9 cellular contexts compared by ENCODE assay signal in the genomic region with DNA sequence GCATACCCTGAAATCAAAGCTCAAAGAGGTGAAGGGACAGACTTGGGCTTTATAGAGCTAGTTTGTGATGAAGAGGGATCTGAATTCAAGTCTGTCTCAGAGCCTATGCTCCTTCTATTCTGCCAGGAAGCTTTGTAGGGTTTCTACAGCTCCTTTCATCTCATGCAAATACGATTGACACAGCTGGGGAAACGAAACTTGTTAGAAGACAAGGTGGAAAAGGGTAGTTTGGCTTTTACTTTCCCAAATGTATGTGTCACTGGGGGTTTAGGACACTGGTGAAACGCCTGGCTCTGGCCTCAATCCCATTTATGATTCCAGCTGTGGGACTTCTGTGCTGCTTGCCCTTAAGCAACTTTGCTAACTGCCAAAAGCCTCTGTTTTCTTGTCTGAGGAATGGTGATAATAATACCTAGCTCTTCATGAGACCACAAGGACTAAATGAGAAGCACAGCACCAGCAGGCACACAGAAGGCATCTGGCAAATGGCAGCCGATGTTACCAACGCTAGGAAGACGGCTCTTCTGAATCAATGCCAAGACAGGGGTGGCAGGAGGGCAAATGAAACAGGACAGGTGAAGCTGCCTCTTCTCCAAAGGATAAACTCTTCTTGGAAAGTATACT.
A peak's percentile ranks its signal among the peaks of the same experiment; 100 is the strongest.
DNase-seq lines count a peak whose midpoint lies in the region; ATAC-seq and TF ChIP-seq lines count a peak whose summit lies in the region.
"Had no signal": no experiment of that assay in that cellular context is flagged by ENCODE, and none has a peak within 500 bp of the region (broad histone marks: within the 10 kb centered on the region; RNA-seq: fewer than 3 reads in every experiment).

No MANE protein-coding gene starts in this region.

- peaks cover 62% of the 10 kb centered on the region for H3K27me3 ChIP-seq in OCI-LY3 (ENCODE audit: low read depth, low read length)
- no peaks in the 10 kb centered on the region for H3K27me3 ChIP-seq in mesendoderm (ENCODE audit: insufficient read depth, low read length, poor library complexity)

- peaks cover 18% of the 10 kb centered on the region; the same call in 1 of the 2 replicates for H4K20me1 ChIP-seq in OCI-LY3 (ENCODE audit: insufficient read depth, low read length)

- H2AFZ ChIP-seq in OCI-LY3 (ENCODE audit: low read depth, low read length), result no peak overlapping the region

- H3K36me3 Mint-ChIP-seq in T-helper 2 cell treated with Interferon-gamma antibody and Interleukin-4, amounts not matched to agents 5 μg/mL and 100 μg/mL, for 36 hours (ENCODE audit: low read depth), result no peaks in the 10 kb centered on the region
- H3K36me3 Mint-ChIP-seq: natural killer cell had no signal

- H3K4me1 ChIP-seq in OCI-LY3 (ENCODE audit: low read length) (peaks cover 39% of the 10 kb centered on the region), mesendoderm (ENCODE audit: control insufficient read depth, low read depth, low read length) (peaks cover 9% of the 10 kb centered on the region)

- no peak for TF ChIP-seq CTCF in OCI-LY3 (IDR thresholded peaks at IDR 0.05; ENCODE audit: low read depth, low read length)

- no peak for DNase-seq in T-helper 2 cell treated with Interferon-gamma antibody and Interleukin-4, amounts not matched to agents 5 μg/mL and 100 μg/mL, for 36 hours (ENCODE audit: low spot score)
- DNase-seq in T-helper 2 cell (no peak), superior temporal gyrus (ENCODE audit: extremely low spot score) (peak; percentile 65), mesendoderm (no peak), A172 (ENCODE audit: low spot score) (no peak), COLO668 (lab: John Stamatoyannopoulos, UW; ENCODE audit: unreplicated experiment) (no peak)
- DNase-seq: natural killer cell had no signal

- H2AK5ac ChIP-seq in mesendoderm (ENCODE audit: low read length), result no peak overlapping the region

- H3K4me3 ChIP-seq in OCI-LY3 (ENCODE audit: low read length), result peak overlapping the region; percentile 38; the same call in 1 of the 2 replicates
- H3K4me3 ChIP-seq in mesendoderm (ENCODE audit: low read length), result no peak overlapping the region

- no peaks in the 10 kb centered on the region for H3K79me2 ChIP-seq in OCI-LY3 (ENCODE audit: low read length)
- H3K79me2 ChIP-seq in mesendoderm (ENCODE audit: control insufficient read depth, insufficient read depth, low read length), result no peaks in the 10 kb centered on the region

- no peak overlapping the region for H3K18ac ChIP-seq in mesendoderm (ENCODE audit: low read length)

- H3K4ac ChIP-seq in mesendoderm (ENCODE audit: low read depth, low read length), result no peak overlapping the region

- no peak overlapping the region for H3K56ac ChIP-seq in mesendoderm (ENCODE audit: low read length)

- no peaks in the 10 kb centered on the region for H3K9me3 ChIP-seq in OCI-LY3 (ENCODE audit: insufficient read depth, low read length)

- no peak overlapping the region for H2BK15ac ChIP-seq in mesendoderm (replicated peaks; ENCODE audit: low read depth)

- no peak overlapping the region for H3K27ac Mint-ChIP-seq in T-helper 2 cell treated with Interferon-gamma antibody and Interleukin-4, amounts not matched to agents 5 μg/mL and 100 μg/mL, for 36 hours
- H3K27ac Mint-ChIP-seq: natural killer cell had no signal

- H3K4me1 Mint-ChIP-seq in T-helper 2 cell treated with Interferon-gamma antibody and Interleukin-4, amounts not matched to agents 5 μg/mL and 100 μg/mL, for 36 hours (ENCODE audit: low read depth), result peaks cover 34% of the 10 kb centered on the region

- no peaks in the 10 kb centered on the region for H3K36me3 ChIP-seq in OCI-LY3 (replicated peaks; ENCODE audit: low read depth, low read length)
- H3K36me3 ChIP-seq in mesendoderm (ENCODE audit: control insufficient read depth, insufficient read depth, low read length), result no peaks in the 10 kb centered on the region

- H3K9me3 Mint-ChIP-seq in T-helper 2 cell treated with Interferon-gamma antibody and Interleukin-4, amounts not matched to agents 5 μg/mL and 100 μg/mL, for 36 hours, result no peaks in the 10 kb centered on the region

- no peak overlapping the region for H3K27ac ChIP-seq in OCI-LY3 (ENCODE audit: low read length)
- no peak overlapping the region for H3K27ac ChIP-seq in mesendoderm (ENCODE audit: low read depth, low read length)

- H4K8ac ChIP-seq in mesendoderm (ENCODE audit: low read depth, low read length), result no peak overlapping the region

- H3K23ac ChIP-seq in mesendoderm (ENCODE audit: low read length), result no peak overlapping the region

- no peak overlapping the region for H2BK120ac ChIP-seq in mesendoderm (ENCODE audit: low read depth, low read length)

- H3K9ac ChIP-seq in OCI-LY3 (ENCODE audit: low read length) (no peak overlapping the region), mesendoderm (ENCODE audit: low read length) (no peak overlapping the region)

- ATAC-seq in HG02798 (IDR thresholded peaks at IDR 0.05; ENCODE audit: poor library complexity, unreplicated experiment), result peak; percentile 80
- ATAC-seq: natural killer cell had no signal

- H4K5ac ChIP-seq in mesendoderm (ENCODE audit: low read length), result no peak overlapping the region

- no peaks in the 10 kb centered on the region for H3K79me1 ChIP-seq in mesendoderm (ENCODE audit: low read length)

- H2BK5ac ChIP-seq in mesendoderm (ENCODE audit: low read length), result no peak overlapping the region

- no CpG with 5 or more reads among the region's 6 CpGs for WGBS in mesendoderm (ENCODE audit: extremely low coverage, insufficient coverage, low lambda C conversion rate)

- H3K4me2 ChIP-seq in OCI-LY3 (ENCODE audit: low read length) (peak overlapping the region; percentile 77), mesendoderm (ENCODE audit: low read length) (no peak overlapping the region)

- peak overlapping the region; percentile 54 for H3K4me3 Mint-ChIP-seq in T-helper 2 cell treated with Interferon-gamma antibody and Interleukin-4, amounts not matched to agents 5 μg/mL and 100 μg/mL, for 36 hours
- H3K4me3 Mint-ChIP-seq: natural killer cell had no signal

- H3K27me3 Mint-ChIP-seq in T-helper 2 cell treated with Interferon-gamma antibody and Interleukin-4, amounts not matched to agents 5 μg/mL and 100 μg/mL, for 36 hours (ENCODE audit: low read depth), result peaks cover 16% of the 10 kb centered on the region
